In the genomic region with DNA sequence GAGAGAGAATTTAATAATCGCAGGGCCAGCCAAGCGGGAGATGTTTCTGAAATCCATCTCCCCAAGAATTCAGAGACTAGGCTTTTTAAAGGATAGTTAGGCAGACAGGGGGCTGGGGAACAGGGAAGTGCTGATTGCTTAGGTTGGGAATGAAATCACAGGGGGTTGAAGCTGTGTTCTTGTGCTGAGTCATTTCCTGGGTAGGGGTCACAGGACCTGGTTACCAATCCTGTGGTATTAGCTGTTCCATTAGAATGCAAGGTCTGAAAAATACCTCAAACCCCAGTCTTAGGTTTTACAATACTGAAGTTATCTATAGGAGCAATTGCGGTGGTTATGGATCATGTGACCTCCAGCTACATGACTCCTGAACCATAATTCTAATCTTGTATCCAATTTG, we compare ENCODE assay signal across 1 cellular context.
TF ChIP-seq lines count a peak whose summit lies in the region.

No MANE protein-coding gene starts in this region.

TF ChIP-seq in GM12878, 131 proteins besides CTCF, POLR2A, EP300 and RAD21:
- TF ChIP-seq SMAD1 (IDR thresholded peaks at IDR 0.05; ENCODE audit: low read depth, partially characterized antibody) (no peak), NR2F1 (conservative IDR thresholded peaks at IDR 0.05) (no peak), SREBF2 (IDR thresholded peaks at IDR 0.05; ENCODE audit: low read length) (no peak), SIX5 (IDR thresholded peaks at IDR 0.05; ENCODE audit: low read depth, low read length, severe bottlenecking) (no peak), RUNX3 (IDR thresholded peaks at IDR 0.05; ENCODE audit: low read length) (peak; percentile 30; the same call in 1 of the 2 replicates), IKZF1 (conservative IDR thresholded peaks at IDR 0.05) (peak; percentile 29; the same call in 1 of the 2 replicates)
- TF ChIP-seq, protein P1, sequence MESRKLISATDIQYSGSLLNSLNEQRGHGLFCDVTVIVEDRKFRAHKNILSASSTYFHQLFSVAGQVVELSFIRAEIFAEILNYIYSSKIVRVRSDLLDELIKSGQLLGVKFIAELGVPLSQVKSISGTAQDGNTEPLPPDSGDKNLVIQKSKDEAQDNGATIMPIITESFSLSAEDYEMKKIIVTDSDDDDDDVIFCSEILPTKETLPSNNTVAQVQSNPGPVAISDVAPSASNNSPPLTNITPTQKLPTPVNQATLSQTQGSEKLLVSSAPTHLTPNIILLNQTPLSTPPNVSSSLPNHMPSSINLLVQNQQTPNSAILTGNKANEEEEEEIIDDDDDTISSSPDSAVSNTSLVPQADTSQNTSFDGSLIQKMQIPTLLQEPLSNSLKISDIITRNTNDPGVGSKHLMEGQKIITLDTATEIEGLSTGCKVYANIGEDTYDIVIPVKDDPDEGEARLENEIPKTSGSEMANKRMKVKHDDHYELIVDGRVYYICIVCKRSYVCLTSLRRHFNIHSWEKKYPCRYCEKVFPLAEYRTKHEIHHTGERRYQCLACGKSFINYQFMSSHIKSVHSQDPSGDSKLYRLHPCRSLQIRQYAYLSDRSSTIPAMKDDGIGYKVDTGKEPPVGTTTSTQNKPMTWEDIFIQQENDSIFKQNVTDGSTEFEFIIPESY (IDR thresholded peaks at IDR 0.05), result no peak
TF ChIP-seq in GM12878: peak in this region for 2.
